Comparison of ENCODE assay signal across 23 cellular contexts in the genomic region with DNA sequence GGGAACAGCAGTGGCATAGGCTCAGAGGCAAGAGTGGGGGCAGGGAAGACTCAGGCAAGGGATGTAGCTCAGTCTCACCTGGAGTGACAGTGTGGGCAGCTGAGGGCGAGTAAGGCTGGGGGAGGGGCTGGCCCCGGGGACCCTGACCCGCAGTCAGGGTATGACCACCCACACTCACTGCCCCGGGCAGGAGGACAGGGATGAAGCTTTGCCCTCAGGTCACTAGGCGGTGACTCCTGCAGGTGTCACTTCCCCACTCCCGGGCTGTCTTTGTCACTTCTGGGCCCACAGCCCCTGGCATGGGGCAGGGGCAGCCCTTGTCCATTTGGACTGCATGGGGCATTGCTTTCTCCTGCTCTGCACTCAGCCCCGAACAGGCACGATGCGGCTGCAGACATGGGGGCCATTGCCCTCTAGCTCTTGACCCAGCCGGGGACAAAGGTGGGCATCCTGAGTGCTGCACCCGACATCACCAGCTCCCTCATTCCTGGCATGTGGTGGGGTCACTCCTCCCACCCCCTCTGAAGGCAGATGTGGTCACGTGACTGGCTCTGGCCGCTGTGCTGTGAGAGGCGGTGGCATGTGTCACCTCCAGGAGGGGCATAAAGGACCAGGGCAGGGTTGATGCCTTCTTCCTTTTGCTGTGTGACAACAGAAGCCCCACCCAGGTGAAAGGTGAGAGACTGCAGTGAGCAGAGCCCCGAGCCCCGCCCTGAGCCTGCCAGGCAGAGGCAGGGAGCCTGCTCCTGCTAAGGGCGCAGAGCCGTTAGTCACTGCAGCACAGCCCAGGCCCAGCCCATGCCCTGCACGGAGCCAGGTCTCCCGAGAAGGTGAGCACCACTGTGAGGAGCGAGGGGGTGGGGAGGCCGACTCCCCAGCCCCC.
A peak's percentile ranks its signal among the peaks of the same experiment; 100 is the strongest.
DNase-seq lines count a peak whose midpoint lies in the region; ATAC-seq, FAIRE-seq and TF ChIP-seq lines count a peak whose summit lies in the region.
"Had no signal": no experiment of that assay in that cellular context is flagged by ENCODE, and none has a peak within 500 bp of the region (broad histone marks: within the 10 kb centered on the region; RNA-seq: fewer than 3 reads in every experiment).

No MANE protein-coding gene starts in this region.

- H3K9ac ChIP-seq in H1 (replicated peaks in 1 of 4; ENCODE audit: extremely low read depth in 1 of 4, low read depth in 3 of 4, low read length in 3 of 4), result no peak overlapping the region
- H3K9ac ChIP-seq: parathyroid adenoma had no signal

- TF ChIP-seq RAD21 in H1 (IDR thresholded peaks at IDR 0.05 in 1 of 2, conservative IDR thresholded peaks at IDR 0.05 in 1 of 2; ENCODE audit: low read depth in 2 of 2, low read length in 2 of 2), result no peak

- H2BK12ac ChIP-seq in H1 (ENCODE audit: low read depth, low read length), result no peak overlapping the region

- H2AFZ ChIP-seq in H1 (ENCODE audit: low read length), result no peak overlapping the region
- H2AFZ ChIP-seq: parathyroid adenoma had no signal

- no peaks in the 10 kb centered on the region for H3K9me3 ChIP-seq in H1 (ENCODE audit: insufficient read depth in 2 of 2, low read depth in 1 of 2, low read length in 1 of 2)
- H3K9me3 ChIP-seq in gastrocnemius medialis, result no peaks in the 10 kb centered on the region
- no peaks in the 10 kb centered on the region for H3K9me3 ChIP-seq in naive thymus-derived CD4-positive, alpha-beta T cell (ENCODE audit: control insufficient read depth in 2 of 3, low read length in 3 of 3)
- H3K9me3 ChIP-seq: HAP-1 had no signal

- no peak overlapping the region for H4K91ac ChIP-seq in H1 (replicated peaks; ENCODE audit: insufficient read length, low read length)

- no peak for FAIRE-seq in H1 (lab: Jason Lieb, UNC)
- FAIRE-seq: frontal cortex had no signal

- no peaks in the 10 kb centered on the region for H4K20me1 ChIP-seq in H1 (replicated peaks in 1 of 2; ENCODE audit: control insufficient read depth in 1 of 2, insufficient read depth in 2 of 2, low read length in 2 of 2)

- peak; percentile 70 for DNase-seq in Calu3
- DNase-seq in LoVo (ENCODE audit: low spot score), result peak; percentile 66
- no peak for DNase-seq in H1 (ENCODE audit: low read depth in 1 of 2, low spot score in 2 of 2)
- DNase-seq in mucosa of gallbladder (ENCODE audit: low spot score), result peak; percentile 83
- no peak for DNase-seq in gastrocnemius medialis
- no peak for DNase-seq in naive thymus-derived CD4-positive, alpha-beta T cell
- DNase-seq: activated CD8-positive, alpha-beta memory T cell treated with anti-CD3 and anti-CD28 coated beads, Interleukin-2, amount 50 U/mL, for 48 hours; activated naive CD4-positive, alpha-beta T cell treated with Interleukin-2 at 50 U/mL for 16 hours; caudate nucleus; CD4-positive, alpha-beta memory T cell; erythroblast; IMR-90; MM.1S; NCI-H1436; NCI-H524; SHP77 treated with DMSO at 0.1 percent for 48 hours had no signal

- in situ Hi-C loops in gastrocnemius medialis (cut with MboI; ENCODE audit: low sequenced_read_pairs in 4 of 4), result no loop called here

- H2BK120ac ChIP-seq in H1 (replicated peaks; ENCODE audit: low read depth, low read length), result no peak overlapping the region

- TF ChIP-seq CTCF in Calu3 (IDR thresholded peaks at IDR 0.05; ENCODE audit: unreplicated experiment) (no peak), H1 (IDR thresholded peaks at IDR 0.05; ENCODE audit: control extremely low read depth in 1 of 3, insufficient read depth in 1 of 3, low read depth in 1 of 3, low read length in 3 of 3) (no peak), gastrocnemius medialis (IDR thresholded peaks at IDR 0.05 in 4 of 5, conservative IDR thresholded peaks at IDR 0.05 in 1 of 5) (no peak)

- no peak overlapping the region for H3K27ac Mint-ChIP-seq in Calu3 (ENCODE audit: unreplicated experiment)
- no peak overlapping the region for H3K27ac Mint-ChIP-seq in naive thymus-derived CD4-positive, alpha-beta T cell
- H3K27ac Mint-ChIP-seq: nephron; stimulated activated effector memory CD8-positive, alpha-beta T cell treated with anti-CD3 and anti-CD28 coated beads, Interleukin-12 subunit alpha, Interleukin-12 subunit beta, amount 100 ng/mL, for 72 hours; T-helper 1 cell treated with Interleukin-12 subunit alpha and Interleukin-12 subunit beta and Interleukin-4 antibody, amounts not matched to agents 30 μg/mL and 1 μg/mL, for 36 hours had no signal

- H3K27me3 ChIP-seq in H1 (replicated peaks in 1 of 4; ENCODE audit: control insufficient read depth in 3 of 4, extremely low read depth in 1 of 4, insufficient read depth in 3 of 4, low read length in 3 of 4) (0 out of 7 replicates have a peak, but pooled peaks cover 0 to 2% (median 0%) of the 10 kb centered on the region in 4 experiments), gastrocnemius medialis (no peaks in the 10 kb centered on the region)
- no peaks in the 10 kb centered on the region for H3K27me3 ChIP-seq in naive thymus-derived CD4-positive, alpha-beta T cell (ENCODE audit: control insufficient read depth in 2 of 2, insufficient read depth in 2 of 2, low read length in 2 of 2)

- H2BK20ac ChIP-seq in H1 (ENCODE audit: low read length), result no peak overlapping the region

- H3K4me2 ChIP-seq in H1 (ENCODE audit: insufficient read depth in 1 of 2, low read depth in 2 of 2, low read length in 2 of 2), result no peak overlapping the region

- H3K18ac ChIP-seq in H1 (ENCODE audit: extremely low read depth, low read length), result no peak overlapping the region

- 86% methylated on average over 22 of the region's 22 CpGs; no CpG with 5 or more reads in 1 of the 2 experiments for WGBS in H1 (ENCODE audit: extremely low coverage in 1 of 2, insufficient coverage in 1 of 2, insufficient read length in 1 of 2, insufficient replicate concordance in 2 of 2, low coverage in 1 of 2, low lambda C conversion rate in 2 of 2, missing lambda C conversion rate in 1 of 2), 2 experiments

- H3K23me2 ChIP-seq in H1 (ENCODE audit: low read depth, low read length), result peaks cover 5% of the 10 kb centered on the region; the same call in 1 of the 2 replicates

- peaks cover 13% of the 10 kb centered on the region for H3K27me3 Mint-ChIP-seq in Calu3 (ENCODE audit: unreplicated experiment)
- H3K27me3 Mint-ChIP-seq in naive thymus-derived CD4-positive, alpha-beta T cell, result peaks cover 0 to 11% (median 8%) of the 10 kb centered on the region in 5 donors

- no peak for TF ChIP-seq EP300 in H1 (IDR thresholded peaks at IDR 0.05; ENCODE audit: borderline replicate concordance in 1 of 2, low read depth in 2 of 2, low read length in 2 of 2)

- H3K4me3 Mint-ChIP-seq in Calu3 (ENCODE audit: low read depth, unreplicated experiment), result no peak overlapping the region
- no peak overlapping the region for H3K4me3 Mint-ChIP-seq in naive thymus-derived CD4-positive, alpha-beta T cell
- H3K4me3 Mint-ChIP-seq: CD4-positive, alpha-beta memory T cell; nephron; stimulated activated effector memory CD8-positive, alpha-beta T cell treated with anti-CD3 and anti-CD28 coated beads, Interleukin-12 subunit alpha, Interleukin-12 subunit beta, amount 100 ng/mL, for 72 hours; T-helper 1 cell treated with Interleukin-12 subunit alpha and Interleukin-12 subunit beta and Interleukin-4 antibody, amounts not matched to agents 30 μg/mL and 1 μg/mL, for 36 hours had no signal

- CTCF ChIA-PET in Calu3 (lab: Charles Lee) (interaction anchor here (1.0 kb wide), 1 partner anchor 28 kb away, joined by 3 read pairs; no protein-coding TSS in a partner anchor), H1 (lab: Charles Lee; ENCODE audit: partially characterized antibody) (interaction anchor here (0.6 to 1.2 kb wide), 3 partner anchors 24 to 164 kb away, joined by 3 read pairs; no protein-coding TSS in a partner anchor)
- CTCF ChIA-PET in naive thymus-derived CD4-positive, alpha-beta T cell (lab: Charles Lee), result no interaction called here

- peaks cover under 1% of the 10 kb centered on the region for H3K36me3 Mint-ChIP-seq in Calu3 (ENCODE audit: insufficient read depth, unreplicated experiment)
- peaks cover 0 to 1% (median 0%) of the 10 kb centered on the region in 5 donors for H3K36me3 Mint-ChIP-seq in naive thymus-derived CD4-positive, alpha-beta T cell
- H3K36me3 Mint-ChIP-seq: CD4-positive, alpha-beta memory T cell had no signal

- H3K27ac ChIP-seq in H1 (ENCODE audit: low read depth, low read length), result no peak overlapping the region
- no peak overlapping the region for H3K27ac ChIP-seq in gastrocnemius medialis
- H3K27ac ChIP-seq in naive thymus-derived CD4-positive, alpha-beta T cell (ENCODE audit: low read depth, low read length), result no peak overlapping the region
- H3K27ac ChIP-seq: parathyroid adenoma had no signal

- no peak overlapping the region for H2AK5ac ChIP-seq in H1 (ENCODE audit: low read depth, low read length)

- BruUV-seq in Calu3 (replicated peaks; lab: Mats Ljungman, UMichigan), result no TSS peak

- no peaks in the 10 kb centered on the region for H3K79me1 ChIP-seq in H1 (ENCODE audit: low read depth, low read length)

- no peak overlapping the region for H3K4ac ChIP-seq in H1 (replicated peaks; ENCODE audit: insufficient read length, low read depth, low read length)

- H3K4me3 ChIP-seq in H1 (ENCODE audit: extremely low read depth in 1 of 4, insufficient read depth in 2 of 4, low read depth in 3 of 4, low read length in 4 of 4) (no peak overlapping the region), gastrocnemius medialis (no peak overlapping the region)
- no peak overlapping the region for H3K4me3 ChIP-seq in naive thymus-derived CD4-positive, alpha-beta T cell (ENCODE audit: low read length)
- H3K4me3 ChIP-seq: HAP-1 had no signal

- H3K36me3 ChIP-seq in H1 (ENCODE audit: control insufficient read depth in 2 of 4, insufficient read depth in 4 of 4, low read length in 3 of 4), result no peaks in the 10 kb centered on the region
- H3K36me3 ChIP-seq in gastrocnemius medialis, result no peaks in the 10 kb centered on the region
- no peaks in the 10 kb centered on the region for H3K36me3 ChIP-seq in naive thymus-derived CD4-positive, alpha-beta T cell (ENCODE audit: control insufficient read depth in 2 of 3, insufficient read depth in 3 of 3, low read length in 3 of 3)
- H3K36me3 ChIP-seq: HAP-1 had no signal

- no peak for TF ChIP-seq POLR2A in H1 (IDR thresholded peaks at IDR 0.05; ENCODE audit: control extremely low read depth in 1 of 2, low read depth in 2 of 2, low read length in 2 of 2)
- no peak for TF ChIP-seq POLR2A in gastrocnemius medialis (IDR thresholded peaks at IDR 0.05)

- no peak overlapping the region for H4K5ac ChIP-seq in H1 (ENCODE audit: insufficient read length, low read depth, low read length)

- H3K4me1 ChIP-seq in H1 (replicated peaks in 1 of 4; ENCODE audit: control insufficient read depth in 3 of 4, insufficient read depth in 4 of 4, low read length in 3 of 4), result peaks cover 0 to 5% (median 3%) of the 10 kb centered on the region in 4 experiments; a peak in 5 of 7 replicates
- H3K4me1 ChIP-seq in gastrocnemius medialis, result no peaks in the 10 kb centered on the region
- no peaks in the 10 kb centered on the region for H3K4me1 ChIP-seq in naive thymus-derived CD4-positive, alpha-beta T cell (ENCODE audit: control insufficient read depth in 2 of 2, insufficient read depth in 2 of 2, low read length in 2 of 2)
- H3K4me1 ChIP-seq: HAP-1, parathyroid adenoma had no signal

- POLR2A ChIA-PET in H1 (lab: Charles Lee; ENCODE audit: partially characterized antibody), result no interaction called here
- POLR2A ChIA-PET in naive thymus-derived CD4-positive, alpha-beta T cell (lab: Charles Lee), result no interaction called here

- H3K4me1 Mint-ChIP-seq in Calu3 (ENCODE audit: low read depth, unreplicated experiment), result peaks cover 15% of the 10 kb centered on the region
- no peaks in the 10 kb centered on the region for H3K4me1 Mint-ChIP-seq in naive thymus-derived CD4-positive, alpha-beta T cell
- H3K4me1 Mint-ChIP-seq: CD4-positive, alpha-beta memory T cell had no signal

- no peak overlapping the region for H2BK5ac ChIP-seq in H1 (ENCODE audit: low read depth, low read length)

- H3K9me3 Mint-ChIP-seq in Calu3 (ENCODE audit: low read depth, unreplicated experiment), result no peaks in the 10 kb centered on the region
- peaks cover 0 to 4% (median 0%) of the 10 kb centered on the region in 11 donors for H3K9me3 Mint-ChIP-seq in naive thymus-derived CD4-positive, alpha-beta T cell
- H3K9me3 Mint-ChIP-seq: nephron; stimulated activated effector memory CD8-positive, alpha-beta T cell treated with anti-CD3 and anti-CD28 coated beads, Interleukin-12 subunit alpha, Interleukin-12 subunit beta, amount 100 ng/mL, for 72 hours; T-helper 1 cell treated with Interleukin-12 subunit alpha and Interleukin-12 subunit beta and Interleukin-4 antibody, amounts not matched to agents 30 μg/mL and 1 μg/mL, for 36 hours had no signal

- no peak overlapping the region for H3K23ac ChIP-seq in H1 (ENCODE audit: insufficient read length)

- H4K8ac ChIP-seq in H1 (ENCODE audit: extremely low read depth, insufficient read depth, low read length), result peak overlapping the region; percentile 88

- ATAC-seq in GM21390 (IDR thresholded peaks at IDR 0.05; ENCODE audit: unreplicated experiment) (no peak), gastrocnemius medialis (no peak)
- ATAC-seq in naive thymus-derived CD4-positive, alpha-beta T cell, result no peak
- ATAC-seq: stimulated activated effector memory CD8-positive, alpha-beta T cell treated with anti-CD3 and anti-CD28 coated beads, Interleukin-12 subunit alpha, Interleukin-12 subunit beta, amount 100 ng/mL, for 72 hours had no signal

- no peak overlapping the region for H3K56ac ChIP-seq in H1 (replicated peaks; ENCODE audit: insufficient read length, low read depth, low read length)

- H2BK15ac ChIP-seq in H1 (ENCODE audit: low read length), result no peak overlapping the region

- intact Hi-C loops in Calu3 (cut with micrococcal nuclease; ENCODE audit: unreplicated experiment) (no loop called here), gastrocnemius medialis (cut with DNase I; ENCODE audit: low total_unique reads) (no loop called here)
- intact Hi-C loops in naive thymus-derived CD4-positive, alpha-beta T cell (cut with micrococcal nuclease), result no loop called here

- no peak overlapping the region for H3K14ac ChIP-seq in H1 (ENCODE audit: insufficient read length)

- no peaks in the 10 kb centered on the region for H3K79me2 ChIP-seq in H1 (ENCODE audit: control insufficient read depth in 1 of 2, insufficient read depth in 2 of 2, low read length in 2 of 2)
- H3K79me2 ChIP-seq: parathyroid adenoma had no signal

Comparison
In these comparisons a context has a peak if more than half of its experiments do, and no peak if none do; other contexts are left out.
1. DNase-seq: peak in Calu3 (single experiment), LoVo (single experiment) and mucosa of gallbladder (single experiment); none in H1 (0 of 2), gastrocnemius medialis (0 of 2) and naive thymus-derived CD4-positive, alpha-beta T cell (0 of 9).